ENCODE assay signal across 16 cellular contexts in the genomic region with DNA sequence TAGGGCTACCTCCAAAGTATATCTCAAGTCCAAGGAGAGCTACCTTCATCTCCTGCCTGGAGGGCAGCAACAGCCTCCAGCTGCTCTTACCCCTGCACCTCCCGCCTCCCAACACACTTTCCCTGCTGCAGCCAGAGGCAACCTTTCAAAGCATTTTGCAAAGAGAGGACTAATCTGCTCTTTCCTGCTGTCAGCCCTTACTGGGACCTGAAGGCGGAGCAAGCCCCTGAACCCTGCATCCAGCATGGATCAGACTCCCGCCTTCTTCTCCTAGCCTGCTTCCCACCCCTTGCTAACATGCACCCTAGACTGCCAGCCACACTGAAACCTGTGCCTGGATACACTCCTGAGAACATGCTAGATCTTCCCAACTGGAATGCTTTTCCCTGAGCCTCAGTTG. TPM values are rescaled to one million over a fixed set of nuclear protein-coding genes. Genes with fewer than 3 reads are reported as not detected.
DNase-seq lines count a peak whose midpoint lies in the region; ATAC-seq and TF ChIP-seq lines count a peak whose summit lies in the region.
"Had no signal": no experiment of that assay in that cellular context is flagged by ENCODE, and none has a peak within 500 bp of the region (broad histone marks: within the 10 kb centered on the region; RNA-seq: fewer than 3 reads in every experiment).

No MANE protein-coding gene starts in this region.

- DNase-seq in GM23338 (ENCODE audit: low spot score) (peak; percentile 19), endodermal cell (peak; percentile 71), islet precursor cell (peak; percentile 58), NCI-H146 treated with DMSO at 0.1 percent for 48 hours (lab: John Stamatoyannopoulos, UW; ENCODE audit: unreplicated experiment) (no peak)
- DNase-seq in CD8-positive, alpha-beta memory T cell = no peak
- DNase-seq: GDM1; HCEC 1CT; Karpas-422; NCI-H187; NCI-H446 treated with DMSO at 0.1 percent for 48 hours; NK-92 treated with Interleukin-12 subunit alpha and Interleukin-12 subunit beta, amount 100 ng/mL, for 24 hours; SIG-M5 had no signal

- H3K27me3 Mint-ChIP-seq in GM23338 (ENCODE audit: insufficient read depth, low read depth, poor library complexity) = peaks cover 3% of the 10 kb centered on the region
- H3K27me3 Mint-ChIP-seq in endodermal cell (ENCODE audit: insufficient read depth) = peaks cover 2% of the 10 kb centered on the region
- H3K27me3 Mint-ChIP-seq in CD8-positive, alpha-beta memory T cell = peaks cover 15 to 27% of the 10 kb centered on the region in 2 donors

- H3K27ac ChIP-seq in GM23338 (ENCODE audit: low read depth) (no peak overlapping the region), HUES64 (ENCODE audit: low read depth, low read length) (no peak overlapping the region), endodermal cell (ENCODE audit: low read depth, low read length) (no peak overlapping the region)
- no peak overlapping the region for H3K27ac ChIP-seq in CD8-positive, alpha-beta memory T cell (ENCODE audit: low read depth, low read length)
- H3K27ac ChIP-seq: C4-2B had no signal

- H3K36me3 ChIP-seq in GM23338 (ENCODE audit: insufficient read depth) = no peaks in the 10 kb centered on the region
- no peaks in the 10 kb centered on the region for H3K36me3 ChIP-seq in HUES64 (ENCODE audit: insufficient read depth, low read length)
- no peaks in the 10 kb centered on the region for H3K36me3 ChIP-seq in endodermal cell (ENCODE audit: control insufficient read depth, insufficient read depth, low read length)
- H3K36me3 ChIP-seq in CD8-positive, alpha-beta memory T cell (ENCODE audit: insufficient read depth, low read length) = no peaks in the 10 kb centered on the region

- CTCF ChIA-PET in CD8-positive, alpha-beta memory T cell (lab: Charles Lee) = no interaction called here

- H3K4me1 ChIP-seq in GM23338 (ENCODE audit: insufficient read depth) = peaks cover 4% of the 10 kb centered on the region; the same call in 1 of the 2 replicates
- 0 out of 2 replicates have a peak, but pooled peaks cover 5% of the 10 kb centered on the region for H3K4me1 ChIP-seq in HUES64 (ENCODE audit: insufficient read depth, low read length)
- H3K4me1 ChIP-seq in endodermal cell (ENCODE audit: control insufficient read depth, insufficient read depth, low read length) = no peaks in the 10 kb centered on the region
- no peaks in the 10 kb centered on the region for H3K4me1 ChIP-seq in CD8-positive, alpha-beta memory T cell (ENCODE audit: insufficient read depth, low read length)

- H3K27ac Mint-ChIP-seq in GM23338 (no peak overlapping the region), endodermal cell (no peak overlapping the region)
- H3K27ac Mint-ChIP-seq in CD8-positive, alpha-beta memory T cell = no peak overlapping the region

- H3K4me1 Mint-ChIP-seq in GM23338 (peaks cover 6% of the 10 kb centered on the region; the same call in 2 of the 3 replicates), endodermal cell (peaks cover 7% of the 10 kb centered on the region)
- peaks cover 0 to 3% (median 0%) of the 10 kb centered on the region in 3 donors for H3K4me1 Mint-ChIP-seq in CD8-positive, alpha-beta memory T cell

- H3K9me2 ChIP-seq in GM23338 (ENCODE audit: insufficient read depth) = no peaks in the 10 kb centered on the region

- ATAC-seq in GM23338 (peak; percentile 83), HG02870 (IDR thresholded peaks at IDR 0.05; ENCODE audit: unreplicated experiment) (no peak), GM19463 (IDR thresholded peaks at IDR 0.05; ENCODE audit: unreplicated experiment) (no peak)

- WGBS in HUES64 = 11% methylated on average over 3 of the region's 3 CpGs
- 12% methylated on average over 3 of the region's 3 CpGs; no CpG with 5 or more reads in 1 of the 2 experiments for WGBS in endodermal cell (ENCODE audit: insufficient coverage in 1 of 2, insufficient read length in 1 of 2), 2 experiments

- H2AFZ ChIP-seq in GM23338 = no peak overlapping the region

- peak overlapping the region; percentile 76; the same call in 1 of the 2 replicates for H3K4me2 ChIP-seq in GM23338

- H3K4me3 ChIP-seq in GM23338 = 0 out of 2 replicates have a peak overlapping the region, but pooled peaks have one; percentile 40
- H3K4me3 ChIP-seq in HUES64 (ENCODE audit: low read length) = 0 out of 2 replicates have a peak overlapping the region, but pooled peaks have one; percentile 48
- no peak overlapping the region for H3K4me3 ChIP-seq in endodermal cell (ENCODE audit: low read length)
- H3K4me3 ChIP-seq in CD8-positive, alpha-beta memory T cell (ENCODE audit: low read length) = no peak overlapping the region

- H3K9me3 Mint-ChIP-seq in GM23338 (no peaks in the 10 kb centered on the region), endodermal cell (peaks cover 41% of the 10 kb centered on the region)
- peaks cover 0 to 3% (median 0%) of the 10 kb centered on the region in 5 donors for H3K9me3 Mint-ChIP-seq in CD8-positive, alpha-beta memory T cell

- POLR2A ChIA-PET in CD8-positive, alpha-beta memory T cell (lab: Charles Lee) = no interaction called here

- H4K20me1 ChIP-seq in GM23338 (replicated peaks; ENCODE audit: insufficient read depth) = no peaks in the 10 kb centered on the region

- no peak for TF ChIP-seq CTCF in GM23338 (conservative IDR thresholded peaks at IDR 0.05; ENCODE audit: low read depth in 2 of 2)
- TF ChIP-seq CTCF in endodermal cell (conservative IDR thresholded peaks at IDR 0.05) = no peak

- H3K9me3 ChIP-seq in HUES64 (ENCODE audit: insufficient read depth, low read depth, low read length) (no peaks in the 10 kb centered on the region), endodermal cell (ENCODE audit: control insufficient read depth, low read length) (no peaks in the 10 kb centered on the region)
- no peaks in the 10 kb centered on the region for H3K9me3 ChIP-seq in CD8-positive, alpha-beta memory T cell (ENCODE audit: low read length)

- H3K79me2 ChIP-seq in GM23338 (replicated peaks; ENCODE audit: insufficient read depth) = no peaks in the 10 kb centered on the region

- no peaks in the 10 kb centered on the region for H3F3A ChIP-seq in GM23338 (replicated peaks; ENCODE audit: low read depth)

- H3K4me3 Mint-ChIP-seq in GM23338 (0 out of 3 replicates have a peak overlapping the region, but pooled peaks have one; percentile 7), endodermal cell (no peak overlapping the region)
- no peak overlapping the region for H3K4me3 Mint-ChIP-seq in CD8-positive, alpha-beta memory T cell

- H3K9ac ChIP-seq in HUES64 (ENCODE audit: low read depth, low read length) (no peak overlapping the region), endodermal cell (ENCODE audit: extremely low read depth, low read length, poor library complexity, severe bottlenecking) (no peak overlapping the region)

- H3K27me3 ChIP-seq in GM23338 (ENCODE audit: insufficient read depth) = no peaks in the 10 kb centered on the region
- H3K27me3 ChIP-seq in HUES64 (ENCODE audit: insufficient read depth, low read length) = peaks cover 8% of the 10 kb centered on the region; the same call in 1 of the 2 replicates
- no peaks in the 10 kb centered on the region for H3K27me3 ChIP-seq in endodermal cell (ENCODE audit: control insufficient read depth, insufficient read depth, low read length, poor library complexity, severe bottlenecking)
- no peaks in the 10 kb centered on the region for H3K27me3 ChIP-seq in CD8-positive, alpha-beta memory T cell (ENCODE audit: insufficient read depth, low read length, poor library complexity, severe bottlenecking)

- H3K36me3 Mint-ChIP-seq in GM23338 (ENCODE audit: low read depth) (no peaks in the 10 kb centered on the region), endodermal cell (ENCODE audit: low read depth) (no peaks in the 10 kb centered on the region)
- no peaks in the 10 kb centered on the region for H3K36me3 Mint-ChIP-seq in CD8-positive, alpha-beta memory T cell

TF ChIP-seq in GM23338, 12 proteins besides CTCF, POLR2A, EP300 and RAD21 (continues in another document):
- TF ChIP-seq, protein P1, sequence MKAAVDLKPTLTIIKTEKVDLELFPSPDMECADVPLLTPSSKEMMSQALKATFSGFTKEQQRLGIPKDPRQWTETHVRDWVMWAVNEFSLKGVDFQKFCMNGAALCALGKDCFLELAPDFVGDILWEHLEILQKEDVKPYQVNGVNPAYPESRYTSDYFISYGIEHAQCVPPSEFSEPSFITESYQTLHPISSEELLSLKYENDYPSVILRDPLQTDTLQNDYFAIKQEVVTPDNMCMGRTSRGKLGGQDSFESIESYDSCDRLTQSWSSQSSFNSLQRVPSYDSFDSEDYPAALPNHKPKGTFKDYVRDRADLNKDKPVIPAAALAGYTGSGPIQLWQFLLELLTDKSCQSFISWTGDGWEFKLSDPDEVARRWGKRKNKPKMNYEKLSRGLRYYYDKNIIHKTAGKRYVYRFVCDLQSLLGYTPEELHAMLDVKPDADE (IDR thresholded peaks at IDR 0.05) = no peak
- no peak for TF ChIP-seq NANOG (IDR thresholded peaks at IDR 0.05; ENCODE audit: borderline replicate concordance)

RNA-seq across cellular contexts. Expression of a gene that starts 37.7 kb away (rescaled TPM):
- 90.3 and 102 TPM in 2 replicates for total RNA-seq in GM23338 (2014; rRNA removed; shearing (Covaris generic))
- 34.8 and 35.1 TPM in 2 replicates for polyA plus RNA-seq in GM23338 (2016; fragmentation: Nextera tagmentation; extraction: Ambion mirVana)
- polyA plus RNA-seq in HUES64 (2013, experiment 1 of 2) = 27.1 TPM
- polyA plus RNA-seq in HUES64 (2013, experiment 2 of 2) = 28.7 TPM
- total RNA-seq in endodermal cell = 10 to 100 TPM; 42.2 to 54.7 TPM
- 29.6 TPM for polyA plus RNA-seq in endodermal cell (2013, experiment 1 of 2)
- 29.0 TPM for polyA plus RNA-seq in endodermal cell (2013, experiment 2 of 2)
- 10 to 100 TPM; 67.4 to 69.8 TPM for total RNA-seq in CD8-positive, alpha-beta memory T cell
- 31.4 TPM for polyA plus RNA-seq in CD8-positive, alpha-beta memory T cell

Comparison
In these comparisons a context has a peak if more than half of its experiments do, and no peak if none do; other contexts are left out.
1. DNase-seq: peak in GM23338 (single experiment), endodermal cell (single experiment) and islet precursor cell (single experiment); none in NCI-H146 treated with DMSO at 0.1 percent for 48 hours (single experiment) and CD8-positive, alpha-beta memory T cell (0 of 5).
2. H3K4me3 ChIP-seq: peak in GM23338 (single experiment) and HUES64 (single experiment); none in endodermal cell (single experiment) and CD8-positive, alpha-beta memory T cell (single experiment).